In the genomic region with DNA sequence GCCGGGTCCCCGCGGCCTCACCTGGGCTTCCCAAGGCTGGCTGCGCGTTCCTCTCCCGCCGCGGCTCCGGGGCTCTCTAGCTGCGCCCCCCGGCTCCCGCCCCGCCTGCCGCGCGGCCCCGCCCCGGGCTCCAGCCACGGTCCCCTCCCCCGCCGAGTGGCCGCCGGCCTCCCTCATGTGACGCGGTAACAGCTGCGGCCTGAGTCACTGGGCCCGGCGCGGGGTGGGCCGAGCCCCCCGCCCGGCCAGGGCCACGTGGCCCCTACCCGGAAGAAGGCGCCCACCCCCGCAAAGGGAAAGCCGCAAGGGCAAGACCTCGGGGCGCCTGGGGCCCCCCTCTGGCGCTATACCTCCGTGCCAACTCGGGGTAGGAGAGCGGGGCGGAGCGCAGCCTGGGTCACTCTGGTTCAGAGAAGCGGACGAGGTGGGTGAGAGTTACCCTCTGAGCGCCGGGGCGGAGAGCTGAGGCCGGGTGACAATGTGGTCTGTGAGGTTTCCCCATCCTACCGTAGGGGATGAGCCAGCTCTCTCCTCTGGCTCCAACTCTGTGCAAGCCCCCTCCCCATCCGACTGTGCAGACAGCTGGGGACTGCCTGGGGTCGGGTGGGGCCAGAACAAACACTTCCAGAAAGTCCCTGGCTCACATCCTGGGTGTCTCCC, we compare ENCODE assay signal across 1 cellular context.
A peak's percentile ranks its signal among the peaks of the same experiment; 100 is the strongest.
TF ChIP-seq lines count a peak whose summit lies in the region.

A gene with protein sequence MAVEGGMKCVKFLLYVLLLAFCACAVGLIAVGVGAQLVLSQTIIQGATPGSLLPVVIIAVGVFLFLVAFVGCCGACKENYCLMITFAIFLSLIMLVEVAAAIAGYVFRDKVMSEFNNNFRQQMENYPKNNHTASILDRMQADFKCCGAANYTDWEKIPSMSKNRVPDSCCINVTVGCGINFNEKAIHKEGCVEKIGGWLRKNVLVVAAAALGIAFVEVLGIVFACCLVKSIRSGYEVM (minus strand): TSS at position 78 of the 660 bp plus-strand sequence. CDS start 668 bp downstream, outside the sequence.

TF ChIP-seq in HepG2, 621 proteins besides CTCF, POLR2A, EP300 and RAD21 (continued from another document and continues in another):
- TF ChIP-seq, protein P1, sequence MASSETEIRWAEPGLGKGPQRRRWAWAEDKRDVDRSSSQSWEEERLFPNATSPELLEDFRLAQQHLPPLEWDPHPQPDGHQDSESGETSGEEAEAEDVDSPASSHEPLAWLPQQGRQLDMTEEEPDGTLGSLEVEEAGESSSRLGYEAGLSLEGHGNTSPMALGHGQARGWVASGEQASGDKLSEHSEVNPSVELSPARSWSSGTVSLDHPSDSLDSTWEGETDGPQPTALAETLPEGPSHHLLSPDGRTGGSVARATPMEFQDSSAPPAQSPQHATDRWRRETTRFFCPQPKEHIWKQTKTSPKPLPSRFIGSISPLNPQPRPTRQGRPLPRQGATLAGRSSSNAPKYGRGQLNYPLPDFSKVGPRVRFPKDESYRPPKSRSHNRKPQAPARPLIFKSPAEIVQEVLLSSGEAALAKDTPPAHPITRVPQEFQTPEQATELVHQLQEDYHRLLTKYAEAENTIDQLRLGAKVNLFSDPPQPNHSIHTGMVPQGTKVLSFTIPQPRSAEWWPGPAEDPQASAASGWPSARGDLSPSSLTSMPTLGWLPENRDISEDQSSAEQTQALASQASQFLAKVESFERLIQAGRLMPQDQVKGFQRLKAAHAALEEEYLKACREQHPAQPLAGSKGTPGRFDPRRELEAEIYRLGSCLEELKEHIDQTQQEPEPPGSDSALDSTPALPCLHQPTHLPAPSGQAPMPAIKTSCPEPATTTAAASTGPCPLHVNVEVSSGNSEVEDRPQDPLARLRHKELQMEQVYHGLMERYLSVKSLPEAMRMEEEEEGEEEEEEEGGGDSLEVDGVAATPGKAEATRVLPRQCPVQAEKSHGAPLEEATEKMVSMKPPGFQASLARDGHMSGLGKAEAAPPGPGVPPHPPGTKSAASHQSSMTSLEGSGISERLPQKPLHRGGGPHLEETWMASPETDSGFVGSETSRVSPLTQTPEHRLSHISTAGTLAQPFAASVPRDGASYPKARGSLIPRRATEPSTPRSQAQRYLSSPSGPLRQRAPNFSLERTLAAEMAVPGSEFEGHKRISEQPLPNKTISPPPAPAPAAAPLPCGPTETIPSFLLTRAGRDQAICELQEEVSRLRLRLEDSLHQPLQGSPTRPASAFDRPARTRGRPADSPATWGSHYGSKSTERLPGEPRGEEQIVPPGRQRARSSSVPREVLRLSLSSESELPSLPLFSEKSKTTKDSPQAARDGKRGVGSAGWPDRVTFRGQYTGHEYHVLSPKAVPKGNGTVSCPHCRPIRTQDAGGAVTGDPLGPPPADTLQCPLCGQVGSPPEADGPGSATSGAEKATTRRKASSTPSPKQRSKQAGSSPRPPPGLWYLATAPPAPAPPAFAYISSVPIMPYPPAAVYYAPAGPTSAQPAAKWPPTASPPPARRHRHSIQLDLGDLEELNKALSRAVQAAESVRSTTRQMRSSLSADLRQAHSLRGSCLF (CRISPR knock-in tag; IDR thresholded peaks at IDR 0.05; ENCODE audit: borderline replicate concordance), result no peak
- TF ChIP-seq MTA3 (CRISPR knock-in tag; IDR thresholded peaks at IDR 0.05), result no peak
- TF ChIP-seq, protein P2, sequence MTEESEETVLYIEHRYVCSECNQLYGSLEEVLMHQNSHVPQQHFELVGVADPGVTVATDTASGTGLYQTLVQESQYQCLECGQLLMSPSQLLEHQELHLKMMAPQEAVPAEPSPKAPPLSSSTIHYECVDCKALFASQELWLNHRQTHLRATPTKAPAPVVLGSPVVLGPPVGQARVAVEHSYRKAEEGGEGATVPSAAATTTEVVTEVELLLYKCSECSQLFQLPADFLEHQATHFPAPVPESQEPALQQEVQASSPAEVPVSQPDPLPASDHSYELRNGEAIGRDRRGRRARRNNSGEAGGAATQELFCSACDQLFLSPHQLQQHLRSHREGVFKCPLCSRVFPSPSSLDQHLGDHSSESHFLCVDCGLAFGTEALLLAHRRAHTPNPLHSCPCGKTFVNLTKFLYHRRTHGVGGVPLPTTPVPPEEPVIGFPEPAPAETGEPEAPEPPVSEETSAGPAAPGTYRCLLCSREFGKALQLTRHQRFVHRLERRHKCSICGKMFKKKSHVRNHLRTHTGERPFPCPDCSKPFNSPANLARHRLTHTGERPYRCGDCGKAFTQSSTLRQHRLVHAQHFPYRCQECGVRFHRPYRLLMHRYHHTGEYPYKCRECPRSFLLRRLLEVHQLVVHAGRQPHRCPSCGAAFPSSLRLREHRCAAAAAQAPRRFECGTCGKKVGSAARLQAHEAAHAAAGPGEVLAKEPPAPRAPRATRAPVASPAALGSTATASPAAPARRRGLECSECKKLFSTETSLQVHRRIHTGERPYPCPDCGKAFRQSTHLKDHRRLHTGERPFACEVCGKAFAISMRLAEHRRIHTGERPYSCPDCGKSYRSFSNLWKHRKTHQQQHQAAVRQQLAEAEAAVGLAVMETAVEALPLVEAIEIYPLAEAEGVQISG (CRISPR knock-in tag; IDR thresholded peaks at IDR 0.05), result peak; percentile 54; the same call in 1 of the 2 replicates
- TF ChIP-seq ZNF3 (CRISPR knock-in tag; IDR thresholded peaks at IDR 0.05), result no peak
- TF ChIP-seq SMARCC2 (IDR thresholded peaks at IDR 0.05), result no peak
- TF ChIP-seq SCMH1 (CRISPR knock-in tag; IDR thresholded peaks at IDR 0.05; ENCODE audit: borderline replicate concordance), result no peak
- peak; percentile 36; the same call in 1 of the 2 replicates for TF ChIP-seq SAFB2 (CRISPR knock-in tag; IDR thresholded peaks at IDR 0.05; ENCODE audit: borderline replicate concordance, low read depth)
- TF ChIP-seq ATF7-NPFF (CRISPR knock-in tag; IDR thresholded peaks at IDR 0.05; ENCODE audit: low read depth), result peak; percentile 38; the same call in 1 of the 2 replicates
- TF ChIP-seq ZSCAN22 (CRISPR knock-in tag; IDR thresholded peaks at IDR 0.05), result no peak
- TF ChIP-seq RFXANK (CRISPR knock-in tag; IDR thresholded peaks at IDR 0.05), result no peak
- TF ChIP-seq ZNF180 (CRISPR knock-in tag; IDR thresholded peaks at IDR 0.05; ENCODE audit: borderline replicate concordance, low read depth), result no peak
- TF ChIP-seq DR1 (CRISPR knock-in tag; IDR thresholded peaks at IDR 0.05), result no peak
- no peak; the same call in 1 of the 2 replicates for TF ChIP-seq ZNF589 (CRISPR knock-in tag; conservative IDR thresholded peaks at IDR 0.05)
- TF ChIP-seq, protein P3, sequence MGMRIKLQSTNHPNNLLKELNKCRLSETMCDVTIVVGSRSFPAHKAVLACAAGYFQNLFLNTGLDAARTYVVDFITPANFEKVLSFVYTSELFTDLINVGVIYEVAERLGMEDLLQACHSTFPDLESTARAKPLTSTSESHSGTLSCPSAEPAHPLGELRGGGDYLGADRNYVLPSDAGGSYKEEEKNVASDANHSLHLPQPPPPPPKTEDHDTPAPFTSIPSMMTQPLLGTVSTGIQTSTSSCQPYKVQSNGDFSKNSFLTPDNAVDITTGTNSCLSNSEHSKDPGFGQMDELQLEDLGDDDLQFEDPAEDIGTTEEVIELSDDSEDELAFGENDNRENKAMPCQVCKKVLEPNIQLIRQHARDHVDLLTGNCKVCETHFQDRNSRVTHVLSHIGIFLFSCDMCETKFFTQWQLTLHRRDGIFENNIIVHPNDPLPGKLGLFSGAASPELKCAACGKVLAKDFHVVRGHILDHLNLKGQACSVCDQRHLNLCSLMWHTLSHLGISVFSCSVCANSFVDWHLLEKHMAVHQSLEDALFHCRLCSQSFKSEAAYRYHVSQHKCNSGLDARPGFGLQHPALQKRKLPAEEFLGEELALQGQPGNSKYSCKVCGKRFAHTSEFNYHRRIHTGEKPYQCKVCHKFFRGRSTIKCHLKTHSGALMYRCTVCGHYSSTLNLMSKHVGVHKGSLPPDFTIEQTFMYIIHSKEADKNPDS (CRISPR knock-in tag; IDR thresholded peaks at IDR 0.05), result no peak
- TF ChIP-seq REL (CRISPR knock-in tag; conservative IDR thresholded peaks at IDR 0.05), result peak; percentile 67; the same call in 1 of the 2 replicates
- no peak for TF ChIP-seq HCFC1 (IDR thresholded peaks at IDR 0.05; ENCODE audit: low read depth, low read length)
- 0 out of 2 replicates have a peak, but pooled peaks have one; percentile 24 for TF ChIP-seq SP5 (CRISPR knock-in tag; IDR thresholded peaks at IDR 0.05; ENCODE audit: borderline replicate concordance, low read depth)
- TF ChIP-seq ZNF775 (CRISPR knock-in tag; IDR thresholded peaks at IDR 0.05; ENCODE audit: borderline replicate concordance), result no peak
- TF ChIP-seq KAT7 (CRISPR knock-in tag; IDR thresholded peaks at IDR 0.05; ENCODE audit: borderline replicate concordance), result no peak
- TF ChIP-seq ZNF292 (CRISPR knock-in tag; IDR thresholded peaks at IDR 0.05; ENCODE audit: borderline replicate concordance, low read depth), result no peak
- TF ChIP-seq, protein P4, sequence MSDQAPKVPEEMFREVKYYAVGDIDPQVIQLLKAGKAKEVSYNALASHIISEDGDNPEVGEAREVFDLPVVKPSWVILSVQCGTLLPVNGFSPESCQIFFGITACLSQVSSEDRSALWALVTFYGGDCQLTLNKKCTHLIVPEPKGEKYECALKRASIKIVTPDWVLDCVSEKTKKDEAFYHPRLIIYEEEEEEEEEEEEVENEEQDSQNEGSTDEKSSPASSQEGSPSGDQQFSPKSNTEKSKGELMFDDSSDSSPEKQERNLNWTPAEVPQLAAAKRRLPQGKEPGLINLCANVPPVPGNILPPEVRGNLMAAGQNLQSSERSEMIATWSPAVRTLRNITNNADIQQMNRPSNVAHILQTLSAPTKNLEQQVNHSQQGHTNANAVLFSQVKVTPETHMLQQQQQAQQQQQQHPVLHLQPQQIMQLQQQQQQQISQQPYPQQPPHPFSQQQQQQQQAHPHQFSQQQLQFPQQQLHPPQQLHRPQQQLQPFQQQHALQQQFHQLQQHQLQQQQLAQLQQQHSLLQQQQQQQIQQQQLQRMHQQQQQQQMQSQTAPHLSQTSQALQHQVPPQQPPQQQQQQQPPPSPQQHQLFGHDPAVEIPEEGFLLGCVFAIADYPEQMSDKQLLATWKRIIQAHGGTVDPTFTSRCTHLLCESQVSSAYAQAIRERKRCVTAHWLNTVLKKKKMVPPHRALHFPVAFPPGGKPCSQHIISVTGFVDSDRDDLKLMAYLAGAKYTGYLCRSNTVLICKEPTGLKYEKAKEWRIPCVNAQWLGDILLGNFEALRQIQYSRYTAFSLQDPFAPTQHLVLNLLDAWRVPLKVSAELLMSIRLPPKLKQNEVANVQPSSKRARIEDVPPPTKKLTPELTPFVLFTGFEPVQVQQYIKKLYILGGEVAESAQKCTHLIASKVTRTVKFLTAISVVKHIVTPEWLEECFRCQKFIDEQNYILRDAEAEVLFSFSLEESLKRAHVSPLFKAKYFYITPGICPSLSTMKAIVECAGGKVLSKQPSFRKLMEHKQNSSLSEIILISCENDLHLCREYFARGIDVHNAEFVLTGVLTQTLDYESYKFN (CRISPR knock-in tag; conservative IDR thresholded peaks at IDR 0.05), result peak; percentile 50; the same call in 1 of the 2 replicates
- no peak; the same call in 1 of the 2 replicates for TF ChIP-seq ZBTB42 (CRISPR knock-in tag; IDR thresholded peaks at IDR 0.05)
- no peak for TF ChIP-seq SP140L (CRISPR knock-in tag; IDR thresholded peaks at IDR 0.05; ENCODE audit: borderline replicate concordance)
- no peak for TF ChIP-seq ZNF577 (CRISPR knock-in tag; IDR thresholded peaks at IDR 0.05; ENCODE audit: borderline replicate concordance, low read depth)
- no peak for TF ChIP-seq ZNF615 (CRISPR knock-in tag; IDR thresholded peaks at IDR 0.05; ENCODE audit: borderline replicate concordance)
- no peak for TF ChIP-seq ZNF773 (CRISPR knock-in tag; IDR thresholded peaks at IDR 0.05; ENCODE audit: borderline replicate concordance)
- 0 out of 2 replicates have a peak, but pooled peaks have one; percentile 25 for TF ChIP-seq POGZ (CRISPR knock-in tag; IDR thresholded peaks at IDR 0.05)
- TF ChIP-seq, protein P5, sequence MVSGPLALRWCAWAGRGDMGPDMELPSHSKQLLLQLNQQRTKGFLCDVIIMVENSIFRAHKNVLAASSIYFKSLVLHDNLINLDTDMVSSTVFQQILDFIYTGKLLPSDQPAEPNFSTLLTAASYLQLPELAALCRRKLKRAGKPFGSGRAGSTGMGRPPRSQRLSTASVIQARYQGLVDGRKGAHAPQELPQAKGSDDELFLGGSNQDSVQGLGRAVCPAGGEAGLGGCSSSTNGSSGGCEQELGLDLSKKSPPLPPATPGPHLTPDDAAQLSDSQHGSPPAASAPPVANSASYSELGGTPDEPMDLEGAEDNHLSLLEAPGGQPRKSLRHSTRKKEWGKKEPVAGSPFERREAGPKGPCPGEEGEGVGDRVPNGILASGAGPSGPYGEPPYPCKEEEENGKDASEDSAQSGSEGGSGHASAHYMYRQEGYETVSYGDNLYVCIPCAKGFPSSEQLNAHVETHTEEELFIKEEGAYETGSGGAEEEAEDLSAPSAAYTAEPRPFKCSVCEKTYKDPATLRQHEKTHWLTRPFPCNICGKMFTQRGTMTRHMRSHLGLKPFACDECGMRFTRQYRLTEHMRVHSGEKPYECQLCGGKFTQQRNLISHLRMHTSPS (CRISPR knock-in tag; IDR thresholded peaks at IDR 0.05; ENCODE audit: low read depth), result no peak
- TF ChIP-seq, protein P6, sequence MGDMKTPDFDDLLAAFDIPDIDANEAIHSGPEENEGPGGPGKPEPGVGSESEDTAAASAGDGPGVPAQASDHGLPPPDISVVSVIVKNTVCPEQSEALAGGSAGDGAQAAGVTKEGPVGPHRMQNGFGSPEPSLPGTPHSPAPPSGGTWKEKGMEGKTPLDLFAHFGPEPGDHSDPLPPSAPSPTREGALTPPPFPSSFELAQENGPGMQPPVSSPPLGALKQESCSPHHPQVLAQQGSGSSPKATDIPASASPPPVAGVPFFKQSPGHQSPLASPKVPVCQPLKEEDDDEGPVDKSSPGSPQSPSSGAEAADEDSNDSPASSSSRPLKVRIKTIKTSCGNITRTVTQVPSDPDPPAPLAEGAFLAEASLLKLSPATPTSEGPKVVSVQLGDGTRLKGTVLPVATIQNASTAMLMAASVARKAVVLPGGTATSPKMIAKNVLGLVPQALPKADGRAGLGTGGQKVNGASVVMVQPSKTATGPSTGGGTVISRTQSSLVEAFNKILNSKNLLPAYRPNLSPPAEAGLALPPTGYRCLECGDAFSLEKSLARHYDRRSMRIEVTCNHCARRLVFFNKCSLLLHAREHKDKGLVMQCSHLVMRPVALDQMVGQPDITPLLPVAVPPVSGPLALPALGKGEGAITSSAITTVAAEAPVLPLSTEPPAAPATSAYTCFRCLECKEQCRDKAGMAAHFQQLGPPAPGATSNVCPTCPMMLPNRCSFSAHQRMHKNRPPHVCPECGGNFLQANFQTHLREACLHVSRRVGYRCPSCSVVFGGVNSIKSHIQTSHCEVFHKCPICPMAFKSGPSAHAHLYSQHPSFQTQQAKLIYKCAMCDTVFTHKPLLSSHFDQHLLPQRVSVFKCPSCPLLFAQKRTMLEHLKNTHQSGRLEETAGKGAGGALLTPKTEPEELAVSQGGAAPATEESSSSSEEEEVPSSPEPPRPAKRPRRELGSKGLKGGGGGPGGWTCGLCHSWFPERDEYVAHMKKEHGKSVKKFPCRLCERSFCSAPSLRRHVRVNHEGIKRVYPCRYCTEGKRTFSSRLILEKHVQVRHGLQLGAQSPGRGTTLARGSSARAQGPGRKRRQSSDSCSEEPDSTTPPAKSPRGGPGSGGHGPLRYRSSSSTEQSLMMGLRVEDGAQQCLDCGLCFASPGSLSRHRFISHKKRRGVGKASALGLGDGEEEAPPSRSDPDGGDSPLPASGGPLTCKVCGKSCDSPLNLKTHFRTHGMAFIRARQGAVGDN (CRISPR knock-in tag; IDR thresholded peaks at IDR 0.05), result peak; percentile 83
- no peak for TF ChIP-seq ZFP41 (CRISPR knock-in tag; IDR thresholded peaks at IDR 0.05; ENCODE audit: borderline replicate concordance)
- no peak for TF ChIP-seq EZH2 (conservative IDR thresholded peaks at IDR 0.05; ENCODE audit: low read depth, low read length)
- no peak for TF ChIP-seq SIN3B (IDR thresholded peaks at IDR 0.05; ENCODE audit: low read length)
- no peak for TF ChIP-seq FOXA1 (IDR thresholded peaks at IDR 0.05)
- TF ChIP-seq FOXA1 (CRISPR knock-in tag; IDR thresholded peaks at IDR 0.05), result no peak
- TF ChIP-seq SOX5 (CRISPR knock-in tag; IDR thresholded peaks at IDR 0.05; ENCODE audit: borderline replicate concordance), result no peak
- TF ChIP-seq ZNF282 (IDR thresholded peaks at IDR 0.05; ENCODE audit: partially characterized antibody), result no peak
- no peak for TF ChIP-seq NFRKB (IDR thresholded peaks at IDR 0.05)
- no peak for TF ChIP-seq EEA1 (CRISPR knock-in tag; IDR thresholded peaks at IDR 0.05; ENCODE audit: borderline replicate concordance)
